ENCODE assay signal across 18 cellular contexts in genomic region chr14:58863576-58864345, GRCh38.
"Had no signal": no experiment of that assay in that cellular context is flagged by ENCODE, and none has a peak within 500 bp of the region (broad histone marks: within the 10 kb centered on the region; RNA-seq: fewer than 3 reads in every experiment).

No MANE protein-coding gene starts in this region.

- H3K27me3 ChIP-seq: neutrophil, tibial artery had no signal

- ATAC-seq: activated CD4-positive, CD25-positive, alpha-beta regulatory T cell treated with anti-CD3 and anti-CD28 coated beads, Interleukin-2, amount 50 U/mL, for 24 hours; left colon; mucosa of descending colon; stimulated activated naive CD8-positive, alpha-beta T cell treated with anti-CD3 and anti-CD28 coated beads, Interleukin-15, Interleukin-2, amounts not matched to agents 100 U/mL and 50 U/mL, for 24 hours had no signal

- H3K4me3 ChIP-seq: mucosa of descending colon, tibial artery had no signal

- H3K27ac Mint-ChIP-seq: activated naive CD4-positive, alpha-beta T cell treated with anti-CD3 and anti-CD28 coated beads, Interleukin-2, amount 50 U/mL, for 24 hours; naive B cell had no signal

- H3K36me3 ChIP-seq: neutrophil, tibial artery had no signal

- H3K27ac ChIP-seq: epithelial cell of prostate, neutrophil, tibial artery had no signal

- H3K4me1 Mint-ChIP-seq: activated naive CD4-positive, alpha-beta T cell treated with anti-CD3 and anti-CD28 coated beads, Interleukin-2, amount 50 U/mL, for 24 hours; naive B cell had no signal

- H3K4me3 Mint-ChIP-seq: activated naive CD4-positive, alpha-beta T cell treated with anti-CD3 and anti-CD28 coated beads, Interleukin-2, amount 50 U/mL, for 24 hours; naive B cell had no signal

- DNase-seq: activated CD4-positive, alpha-beta T cell treated with anti-CD3 and anti-CD28 coated beads, Interleukin-2, amount 50 U/mL, for 1 hour; activated gamma-delta T cell; dermis blood vessel endothelial cell; glutamatergic neuron; hypothalamus; islet precursor cell; left colon; mucosa of descending colon; naive B cell; stimulated activated CD4-positive, alpha-beta T cell treated with anti-CD3 and anti-CD28 coated beads, Interleukin-12 subunit alpha, Interleukin-12 subunit beta, amount 100 ng/mL, for 4 hours; stimulated activated CD4-positive, alpha-beta T cell treated with anti-CD3 and anti-CD28 coated beads, Interleukin-1b, Interleukin-23, amount 100 ng/mL, for 48 hours; stimulated activated naive CD8-positive, alpha-beta T cell treated with anti-CD3 and anti-CD28 coated beads, Interleukin-15, Interleukin-2, amounts not matched to agents 100 U/mL and 50 U/mL, for 24 hours; substantia nigra; tibial artery had no signal

- H3K9me3 ChIP-seq: mucosa of descending colon, neutrophil had no signal
